8 cellular contexts compared by ENCODE assay signal in genomic region chr5:170633235-170634041, GRCh38.
A peak's percentile ranks its signal among the peaks of the same experiment; 100 is the strongest.
DNase-seq lines count a peak whose midpoint lies in the region; ATAC-seq and TF ChIP-seq lines count a peak whose summit lies in the region.

No MANE protein-coding gene starts in this region.

- peak overlapping the region; percentile 66; the same call in 1 of the 2 replicates for H2AFZ ChIP-seq in PC-9

- peak; percentile 42; the same call in 1 of the 2 replicates for TF ChIP-seq CTCF in PC-9 (conservative IDR thresholded peaks at IDR 0.05)
- no peak for TF ChIP-seq CTCF in choroid plexus epithelial cell (conservative IDR thresholded peaks at IDR 0.05; ENCODE audit: low read depth, low read length)

- CTCF ChIA-PET in PC-9 (lab: Charles Lee), result interaction anchor here (0.5 to 0.8 kb wide), 4 partner anchors 194 to 734 kb away, joined by 3 to 16 read pairs (median 3); no protein-coding TSS in a partner anchor

- H3K4me1 ChIP-seq in CD4-positive, CD25-positive, alpha-beta regulatory T cell (ENCODE audit: control insufficient read depth, insufficient read depth, low read length, poor library complexity, severe bottlenecking), result peaks cover 9% of the 10 kb centered on the region
- H3K4me1 ChIP-seq in PC-9 (replicated peaks; ENCODE audit: insufficient read depth), result peaks cover 11% of the 10 kb centered on the region

- no peak for ATAC-seq in CD4-positive, CD25-positive, alpha-beta regulatory T cell (ENCODE audit: low read depth in 2 of 2)
- ATAC-seq in left colon, result peak; percentile 43
- ATAC-seq in stimulated activated memory B cell treated with anti-CD40 and anti-IgM and Interleukin-4, amounts not matched to agents 10 μg/mL and 1 μg/mL and 100 μg/mL, for 72 hours, result no peak
- ATAC-seq in GM21423 (IDR thresholded peaks at IDR 0.05; ENCODE audit: unreplicated experiment), result no peak
- no peak for ATAC-seq in GM19397 (IDR thresholded peaks at IDR 0.05; ENCODE audit: unreplicated experiment)

- H3K9me3 ChIP-seq in CD4-positive, CD25-positive, alpha-beta regulatory T cell (ENCODE audit: control insufficient read depth in 2 of 2, low read length in 2 of 2), result no peaks in the 10 kb centered on the region
- H3K9me3 ChIP-seq in PC-9 (ENCODE audit: insufficient read depth, low read depth), result no peaks in the 10 kb centered on the region

- H3K4me3 ChIP-seq in CD4-positive, CD25-positive, alpha-beta regulatory T cell (ENCODE audit: low read depth, low read length), result peak overlapping the region; percentile 7
- peak overlapping the region; percentile 31 for H3K4me3 ChIP-seq in H7 (ENCODE audit: insufficient read depth, low read depth, low read length)
- peak overlapping the region; percentile 55 for H3K4me3 ChIP-seq in PC-9
- peak overlapping the region; percentile 43 for H3K4me3 ChIP-seq in choroid plexus epithelial cell (ENCODE audit: low read depth, low read length)

- intact Hi-C loops in PC-9 (cut with micrococcal nuclease; ENCODE audit: unreplicated experiment) (loop anchor here (1.0 to 10.0 kb wide), 5 partner anchors 199 to 1646 kb away; no protein-coding TSS in a partner anchor), left colon (cut with DNase I, micrococcal nuclease) (loop anchor here in 1 of 2 donors (5.0 kb wide), 1 partner anchor 201 kb away; no protein-coding TSS in a partner anchor)

- no peaks in the 10 kb centered on the region for H3K79me2 ChIP-seq in PC-9 (ENCODE audit: low read depth)

- H3K4me1 Mint-ChIP-seq in CD4-positive, CD25-positive, alpha-beta regulatory T cell, result peaks cover 0 to 21% (median 9%) of the 10 kb centered on the region in 4 donors
- H3K4me1 Mint-ChIP-seq in stimulated activated memory B cell treated with anti-CD40 and anti-IgM and Interleukin-4, amounts not matched to agents 10 μg/mL and 1 μg/mL and 100 μg/mL, for 72 hours, result peaks cover 15% of the 10 kb centered on the region

- peaks cover 0 to 2% (median 0%) of the 10 kb centered on the region in 7 donors for H3K9me3 Mint-ChIP-seq in CD4-positive, CD25-positive, alpha-beta regulatory T cell
- no peaks in the 10 kb centered on the region for H3K9me3 Mint-ChIP-seq in stimulated activated memory B cell treated with anti-CD40 and anti-IgM and Interleukin-4, amounts not matched to agents 10 μg/mL and 1 μg/mL and 100 μg/mL, for 72 hours

- DNase-seq in CD4-positive, CD25-positive, alpha-beta regulatory T cell, result no peak
- DNase-seq in H7 (peak; percentile 97), PC-9 (peak; percentile 61 to 76), choroid plexus epithelial cell (ENCODE audit: low read depth) (peak; percentile 90), left colon (peak; percentile 11 to 31)

- peaks cover 26% of the 10 kb centered on the region for H3K27me3 Mint-ChIP-seq in CD4-positive, CD25-positive, alpha-beta regulatory T cell
- peaks cover 57% of the 10 kb centered on the region for H3K27me3 Mint-ChIP-seq in stimulated activated memory B cell treated with anti-CD40 and anti-IgM and Interleukin-4, amounts not matched to agents 10 μg/mL and 1 μg/mL and 100 μg/mL, for 72 hours

- H3K4me2 ChIP-seq in PC-9, result peak overlapping the region; percentile 83

- H3F3A ChIP-seq in PC-9 (ENCODE audit: insufficient read depth, low read depth), result peaks cover 12% of the 10 kb centered on the region; the same call in 1 of the 2 replicates

- POLR2A ChIA-PET in PC-9 (lab: Charles Lee; ENCODE audit: unreplicated experiment), result interaction anchor here (0.7 kb wide), 1 partner anchor 836 kb away, joined by 4 read pairs; no protein-coding TSS in a partner anchor

- H4K20me1 ChIP-seq in PC-9 (ENCODE audit: insufficient read depth), result no peaks in the 10 kb centered on the region

- H3K4me3 Mint-ChIP-seq in CD4-positive, CD25-positive, alpha-beta regulatory T cell, result peak overlapping the region; percentile 13 to 82 (median 66)
- peak overlapping the region; percentile 30 for H3K4me3 Mint-ChIP-seq in stimulated activated memory B cell treated with anti-CD40 and anti-IgM and Interleukin-4, amounts not matched to agents 10 μg/mL and 1 μg/mL and 100 μg/mL, for 72 hours

- no peaks in the 10 kb centered on the region for H3K36me3 Mint-ChIP-seq in CD4-positive, CD25-positive, alpha-beta regulatory T cell
- H3K36me3 Mint-ChIP-seq in stimulated activated memory B cell treated with anti-CD40 and anti-IgM and Interleukin-4, amounts not matched to agents 10 μg/mL and 1 μg/mL and 100 μg/mL, for 72 hours, result no peaks in the 10 kb centered on the region

- H3K9me2 ChIP-seq in PC-9 (ENCODE audit: insufficient read depth), result no peaks in the 10 kb centered on the region

- no peaks in the 10 kb centered on the region for H3K27me3 ChIP-seq in CD4-positive, CD25-positive, alpha-beta regulatory T cell (ENCODE audit: control insufficient read depth, insufficient read depth, low read length)
- no peaks in the 10 kb centered on the region for H3K27me3 ChIP-seq in H7 (ENCODE audit: control insufficient read depth, insufficient read depth, low read length)
- no peaks in the 10 kb centered on the region for H3K27me3 ChIP-seq in PC-9 (ENCODE audit: insufficient read depth, low read depth)

- no peaks in the 10 kb centered on the region for H3K36me3 ChIP-seq in CD4-positive, CD25-positive, alpha-beta regulatory T cell (ENCODE audit: control insufficient read depth, insufficient read depth, low read length)
- no peaks in the 10 kb centered on the region for H3K36me3 ChIP-seq in H7 (replicated peaks; ENCODE audit: control insufficient read depth, insufficient read depth, low read length)
- no peaks in the 10 kb centered on the region for H3K36me3 ChIP-seq in PC-9 (ENCODE audit: low read depth)

- H3K27ac Mint-ChIP-seq in CD4-positive, CD25-positive, alpha-beta regulatory T cell, result peak overlapping the region; percentile 57 to 82 (median 67)
- no peak overlapping the region for H3K27ac Mint-ChIP-seq in stimulated activated memory B cell treated with anti-CD40 and anti-IgM and Interleukin-4, amounts not matched to agents 10 μg/mL and 1 μg/mL and 100 μg/mL, for 72 hours

- no peak overlapping the region for H3K27ac ChIP-seq in CD4-positive, CD25-positive, alpha-beta regulatory T cell (ENCODE audit: insufficient read depth, low read length, poor library complexity, severe bottlenecking)
- H3K27ac ChIP-seq in PC-9, result peak overlapping the region; percentile 60

- no TSS peak for BruUV-seq in PC-9 (replicated peaks; lab: Mats Ljungman, UMichigan)

Comparison
In these comparisons a context has a peak if more than half of its experiments do, and no peak if none do; other contexts are left out.
1. DNase-seq: peak in H7 (single experiment), PC-9 (2 of 2), choroid plexus epithelial cell (single experiment) and left colon (2 of 2); none in CD4-positive, CD25-positive, alpha-beta regulatory T cell (0 of 3).
2. Peak in every context shown above with its lines, with median percentiles within 50 percentile points of each other: H3K4me3 ChIP-seq.